Comparison of ENCODE assay signal across 8 cellular contexts in the genomic region with DNA sequence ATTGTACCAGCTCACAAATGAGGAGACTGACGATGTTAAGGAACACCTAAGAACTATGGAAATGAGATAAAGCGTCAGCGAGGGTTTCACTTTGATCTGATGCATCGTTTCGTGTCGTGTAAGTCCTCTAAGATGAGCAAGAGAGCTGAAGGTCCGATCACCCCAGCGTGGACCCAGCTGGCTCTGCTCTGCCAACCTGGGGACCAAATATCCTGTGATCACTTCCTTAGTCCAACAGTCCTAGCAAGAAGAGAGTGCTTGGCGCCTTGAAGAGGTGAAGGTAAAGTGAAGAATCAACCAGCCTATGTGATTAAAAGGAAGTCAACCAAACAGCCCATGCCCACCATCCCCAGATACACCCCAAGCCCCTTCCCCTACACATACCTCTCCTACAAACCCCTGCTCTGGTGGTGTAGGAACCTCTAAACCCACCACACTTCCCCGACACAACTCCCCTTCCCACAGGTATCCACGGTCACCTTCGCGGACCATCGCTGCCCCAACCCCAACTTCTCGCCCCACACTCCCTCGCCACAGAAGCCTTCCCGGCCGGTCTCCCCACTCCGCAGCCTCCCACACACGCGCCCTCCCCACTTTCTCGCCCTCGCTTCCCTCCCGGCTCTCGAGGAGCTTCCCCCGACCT. TPM values are rescaled to one million over a fixed set of nuclear protein-coding genes. Genes with fewer than 3 reads are reported as not detected.
DNase-seq lines count a peak whose midpoint lies in the region; ATAC-seq, FAIRE-seq and TF ChIP-seq lines count a peak whose summit lies in the region.

No MANE protein-coding gene starts in this region.

- H2AFZ ChIP-seq in OCI-LY7 (ENCODE audit: low read length) (0 out of 2 replicates have a peak overlapping the region, but pooled peaks have one; percentile 40), keratinocyte (ENCODE audit: control insufficient read depth, low read length) (peak overlapping the region; percentile 71)

- BruUV-seq in OCI-LY7 (replicated peaks; lab: Mats Ljungman, UMichigan): no TSS peak

- H3K9me3 ChIP-seq in OCI-LY7 (ENCODE audit: low read length): no peaks in the 10 kb centered on the region
- H3K9me3 ChIP-seq in ascending aorta: no peaks in the 10 kb centered on the region
- H3K9me3 ChIP-seq in keratinocyte (ENCODE audit: control insufficient read depth, low read depth, low read length): no peaks in the 10 kb centered on the region

- peak overlapping the region; percentile 100 for H3K9ac ChIP-seq in keratinocyte (ENCODE audit: control insufficient read depth, extremely low read depth, insufficient read depth, low read length)

- H4K20me1 ChIP-seq in OCI-LY7 (ENCODE audit: insufficient read depth, low read length) (peaks cover 18% of the 10 kb centered on the region; the same call in 1 of the 2 replicates), keratinocyte (ENCODE audit: control insufficient read depth, extremely low read depth, insufficient read depth, low read length) (no peaks in the 10 kb centered on the region)

- intact Hi-C loops in OCI-LY7 (cut with micrococcal nuclease; ENCODE audit: unreplicated experiment): loop anchor here (1.0 to 10.0 kb wide), 4 partner anchors 26 to 357 kb away; partner anchors contain the start of genes CDC123, DHTKD1 and NUDT5
- intact Hi-C loops in ascending aorta (cut with DNase I): loop anchor here (1.0 to 2.0 kb wide), 2 partner anchors 87 to 1261 kb away; partner anchors contain the start of gene SEC61A2

- CTCF ChIA-PET in OCI-LY7 (lab: Charles Lee; ENCODE audit: unreplicated experiment): interaction anchor here (0.7 to 1.5 kb wide), 3 partner anchors 9 to 31 kb away, joined by 3 to 7 read pairs (median 3); no protein-coding TSS in a partner anchor

- H3K27me3 ChIP-seq in ascending aorta (no peaks in the 10 kb centered on the region), keratinocyte (ENCODE audit: control insufficient read depth, extremely low read depth, insufficient read depth, low read length) (no peaks in the 10 kb centered on the region)

- no peaks in the 10 kb centered on the region for H3K9me2 ChIP-seq in OCI-LY7 (ENCODE audit: insufficient read depth, low read length)

- H3K27ac ChIP-seq in OCI-LY7 (ENCODE audit: low read depth, low read length, poor library complexity, severe bottlenecking) (peak overlapping the region; percentile 79), ascending aorta (peak overlapping the region; percentile 91 to 93), keratinocyte (ENCODE audit: control insufficient read depth, insufficient read depth, low read length) (peak overlapping the region; percentile 100)

- H3K79me2 ChIP-seq in OCI-LY7 (ENCODE audit: insufficient read depth, low read depth, low read length): peaks cover 65% of the 10 kb centered on the region
- peaks cover 56% of the 10 kb centered on the region for H3K79me2 ChIP-seq in keratinocyte (ENCODE audit: control insufficient read depth, insufficient read depth, low read length)

- POLR2A ChIA-PET in OCI-LY7 (lab: Charles Lee): interaction anchor here (0.7 to 3.3 kb wide), 16 partner anchors 9 to 157 kb away, joined by 3 to 14 read pairs (median 4); no protein-coding TSS in a partner anchor

- peak; percentile 53 for FAIRE-seq in keratinocyte (lab: Jason Lieb, UNC)

- peak; percentile 15 for ATAC-seq in GM18867 (IDR thresholded peaks at IDR 0.05; ENCODE audit: unreplicated experiment)
- no peak for ATAC-seq in GM19452 (IDR thresholded peaks at IDR 0.05; ENCODE audit: unreplicated experiment)

- no peaks in the 10 kb centered on the region for H3K9me1 ChIP-seq in keratinocyte (ENCODE audit: control insufficient read depth, extremely low read depth, insufficient read depth, low read length)

- TF ChIP-seq CTCF in AG10803 (conservative IDR thresholded peaks at IDR 0.05; ENCODE audit: low read length) (no peak), OCI-LY7 (conservative IDR thresholded peaks at IDR 0.05; ENCODE audit: low read length) (no peak), ascending aorta (IDR thresholded peaks at IDR 0.05) (no peak), keratinocyte (optimal IDR thresholded peaks at IDR 0.05 in 1 of 3, IDR thresholded peaks at IDR 0.05 in 1 of 3, conservative IDR thresholded peaks at IDR 0.05 in 1 of 3; ENCODE audit: extremely low read depth in 1 of 3, insufficient read depth in 2 of 3, low read length in 3 of 3) (no peak)

- peaks cover 25% of the 10 kb centered on the region for H3K4me1 ChIP-seq in OCI-LY7 (ENCODE audit: insufficient read depth, low read length, poor library complexity, severe bottlenecking)
- peaks cover 0 to 2% of the 10 kb centered on the region in 2 donors for H3K4me1 ChIP-seq in ascending aorta
- H3K4me1 ChIP-seq in keratinocyte (ENCODE audit: control insufficient read depth, extremely low read depth, insufficient read depth, low read length): peaks cover 11% of the 10 kb centered on the region

- DNase-seq in AG10803 (ENCODE audit: low read depth): peak; percentile 15
- peak; percentile 75 for DNase-seq in OCI-LY7 (ENCODE audit: low spot score)
- DNase-seq in ascending aorta (ENCODE audit: low spot score in 2 of 2): no peak
- DNase-seq in keratinocyte (ENCODE audit: low read depth, low spot score): no peak
- DNase-seq in stimulated activated CD4-positive, alpha-beta T cell treated with anti-CD3 and anti-CD28 coated beads, Interleukin-12 subunit alpha, Interleukin-12 subunit beta, amount 100 ng/mL, for 48 hours (ENCODE audit: low read depth in 2 of 3, low spot score in 1 of 3): peak; percentile 18 to 31 (median 24)
- no peak for DNase-seq in NCI-H1105 treated with DMSO at 0.1 percent for 48 hours (lab: John Stamatoyannopoulos, UW)

- dilution Hi-C loops in keratinocyte (cut with MboI; ENCODE audit: extremely low pct_ligation_motif_present, low sequenced_read_pairs): no loop called here

- H3K4me2 ChIP-seq in OCI-LY7 (ENCODE audit: low read length): peak overlapping the region; percentile 91
- peak overlapping the region; percentile 90 for H3K4me2 ChIP-seq in keratinocyte (ENCODE audit: control insufficient read depth, extremely low read depth, insufficient read depth, low read depth, low read length)

- H3K4me3 ChIP-seq in AG10803 (ENCODE audit: low read length): peak overlapping the region; percentile 94
- peak overlapping the region; percentile 99 for H3K4me3 ChIP-seq in OCI-LY7 (ENCODE audit: low read depth, low read length, poor library complexity, severe bottlenecking)
- peak overlapping the region; percentile 91 to 95 for H3K4me3 ChIP-seq in ascending aorta
- peak overlapping the region; percentile 89 to 100 (median 93) for H3K4me3 ChIP-seq in keratinocyte (ENCODE audit: control insufficient read depth in 2 of 3, extremely low read depth in 1 of 3, insufficient read depth in 2 of 3, low read depth in 1 of 3, low read length in 3 of 3)

- H3K36me3 ChIP-seq in OCI-LY7 (ENCODE audit: insufficient read depth, low read length): peaks cover 15% of the 10 kb centered on the region
- H3K36me3 ChIP-seq in ascending aorta: no peaks in the 10 kb centered on the region
- no peaks in the 10 kb centered on the region for H3K36me3 ChIP-seq in keratinocyte (ENCODE audit: control insufficient read depth in 2 of 2, extremely low read depth in 1 of 2, insufficient read depth in 2 of 2, low read length in 2 of 2)

RNA-seq across cellular contexts. Expression of gene UPF2, which starts 0.7 kb away (rescaled TPM):
- 24.8 and 28.0 TPM in 2 replicates for total RNA-seq in OCI-LY7 (2014; rRNA removed; shearing (Covaris generic))
- total RNA-seq in OCI-LY7 (2022) (44.6 and 46.8 TPM in 2 replicates), ascending aorta (7.9 TPM)
- 14.0 to 20.3 TPM (median 14.4 TPM) in 3 replicates for polyA plus RNA-seq in keratinocyte
- polyA plus RNA-seq in keratinocyte (2011; ENCODE audit: low read depth): 84.0 TPM
- 9.7 and 16.1 TPM in 2 replicates for polyA plus RNA-seq in keratinocyte (2011; cell fraction: cytosol; rRNA removed)
- 19.3 and 26.5 TPM in 2 replicates for polyA plus RNA-seq in keratinocyte (2011; cell fraction: nucleus; rRNA removed)
- polyA plus RNA-seq in keratinocyte (2012; ENCODE audit: low replicate concordance): 13.5 and 20.9 TPM in 2 replicates
- 2.3 to 20.1 TPM (median 9.9 TPM) in 3 replicates for polyA minus RNA-seq in keratinocyte
- polyA minus RNA-seq in keratinocyte (2011; cell fraction: cytosol; rRNA and poly(A)+ RNA removed): 6.9 TPM
- 11.4 and 23.7 TPM in 2 replicates for polyA minus RNA-seq in keratinocyte (2011; cell fraction: nucleus; rRNA and poly(A)+ RNA removed)

RNA-seq across cellular contexts. Expression of gene DHTKD1, which starts 26.9 kb away (rescaled TPM):
- total RNA-seq in OCI-LY7 (2014; rRNA removed; shearing (Covaris generic)): 46.5 and 53.1 TPM in 2 replicates
- total RNA-seq in OCI-LY7 (2022) (71.4 and 81.9 TPM in 2 replicates), ascending aorta (12.6 TPM)
- 7.8 to 19.5 TPM (median 12.8 TPM) in 3 replicates for polyA plus RNA-seq in keratinocyte
- 9.3 TPM for polyA plus RNA-seq in keratinocyte (2011; ENCODE audit: low read depth)
- 9.5 and 11.4 TPM in 2 replicates for polyA plus RNA-seq in keratinocyte (2011; cell fraction: cytosol; rRNA removed)
- polyA plus RNA-seq in keratinocyte (2011; cell fraction: nucleus; rRNA removed): 12.0 and 14.2 TPM in 2 replicates
- polyA plus RNA-seq in keratinocyte (2012; ENCODE audit: low replicate concordance): 2.0 and 8.6 TPM in 2 replicates
- polyA minus RNA-seq in keratinocyte: 20.8 to 42.9 TPM (median 27.2 TPM) in 3 replicates
- 22.8 TPM for polyA minus RNA-seq in keratinocyte (2011; cell fraction: cytosol; rRNA and poly(A)+ RNA removed)
- 8.2 and 23.0 TPM in 2 replicates for polyA minus RNA-seq in keratinocyte (2011; cell fraction: nucleus; rRNA and poly(A)+ RNA removed)

Comparison
In these comparisons a context has a peak if more than half of its experiments do, and no peak if none do; other contexts are left out.
1. DNase-seq: peak in AG10803 (single experiment), OCI-LY7 (single experiment) and stimulated activated CD4-positive, alpha-beta T cell treated with anti-CD3 and anti-CD28 coated beads, Interleukin-12 subunit alpha, Interleukin-12 subunit beta, amount 100 ng/mL, for 48 hours (3 of 3); none in ascending aorta (0 of 2), keratinocyte (single experiment) and NCI-H1105 treated with DMSO at 0.1 percent for 48 hours (single experiment).
2. Peak in every context shown above with its lines, with median percentiles within 50 percentile points of each other: H3K4me3 ChIP-seq and H3K27ac ChIP-seq.